ENCODE assay signal across 8 cellular contexts in genomic region chr1:71047635-71048607, GRCh38. TPM values are rescaled to one million over a fixed set of nuclear protein-coding genes. Genes with fewer than 3 reads are reported as not detected.
A peak's percentile ranks its signal among the peaks of the same experiment; 100 is the strongest.
DNase-seq lines count a peak whose midpoint lies in the region; ATAC-seq and TF ChIP-seq lines count a peak whose summit lies in the region.

TSS of gene PTGER3 (minus strand) at chr1:71047816. CDS start at chr1:71047577, 239 bp downstream.

- H3K36me3 ChIP-seq in mesendoderm (ENCODE audit: control insufficient read depth, insufficient read depth, low read length), result no peaks in the 10 kb centered on the region

- no peak within 1 kb of the TSS for H2BK5ac ChIP-seq in mesendoderm (ENCODE audit: low read length)

- no peaks in the 10 kb centered on the region for H3K79me2 ChIP-seq in mesendoderm (ENCODE audit: control insufficient read depth, insufficient read depth, low read length)

- peak within 1 kb of the TSS; percentile 86 for H3K4me2 ChIP-seq in mesendoderm (ENCODE audit: low read length)

- no peaks in the 10 kb centered on the region for H3K9me3 Mint-ChIP-seq in WTC11
- H3K9me3 Mint-ChIP-seq in stimulated activated naive B cell treated with anti-CD40 and anti-IgM and Interleukin-4, amounts not matched to agents 10 μg/mL and 1 μg/mL and 100 μg/mL, for 72 hours, result no peaks in the 10 kb centered on the region

- H3K4me3 ChIP-seq in dorsolateral prefrontal cortex (peak within 1 kb of the TSS; percentile 14 to 71 (median 51)), mesendoderm (ENCODE audit: low read length) (peak within 1 kb of the TSS; percentile 22)

- H3K27ac ChIP-seq in dorsolateral prefrontal cortex (no peak within 1 kb of the TSS), mesendoderm (ENCODE audit: low read depth, low read length) (no peak within 1 kb of the TSS)

- no peaks in the 10 kb centered on the region for H3K4me1 ChIP-seq in mesendoderm (ENCODE audit: control insufficient read depth, low read depth, low read length)

- intact Hi-C loops in dorsolateral prefrontal cortex (cut with DNase I), result loop anchor here (2.0 to 10.0 kb wide), 3 partner anchors 363 to 523 kb away; no protein-coding TSS in a partner anchor

- peak within 1 kb of the TSS; percentile 77 for H3K4me3 Mint-ChIP-seq in WTC11
- H3K4me3 Mint-ChIP-seq in stimulated activated naive B cell treated with anti-CD40 and anti-IgM and Interleukin-4, amounts not matched to agents 10 μg/mL and 1 μg/mL and 100 μg/mL, for 72 hours, result peak within 1 kb of the TSS; percentile 78 to 85

- H3K9ac ChIP-seq in mesendoderm (ENCODE audit: low read length), result peak within 1 kb of the TSS; percentile 56

- POLR2A ChIA-PET in WTC11 (lab: Charles Lee), result no interaction called here

- no peak within 1 kb of the TSS for H3K18ac ChIP-seq in mesendoderm (ENCODE audit: low read length)

- H2BK120ac ChIP-seq in mesendoderm (ENCODE audit: low read depth, low read length), result no peak within 1 kb of the TSS

- CTCF ChIA-PET in WTC11 (lab: Charles Lee), result interaction anchor here (1.0 to 1.2 kb wide), 2 partner anchors 82 to 363 kb away, joined by 3 to 5 read pairs; no protein-coding TSS in a partner anchor

- peaks cover 6 to 63% (median 27%) of the 10 kb centered on the region in 45 donors for H3K27me3 ChIP-seq in dorsolateral prefrontal cortex
- H3K27me3 ChIP-seq in mesendoderm (ENCODE audit: insufficient read depth, low read length, poor library complexity), result peaks cover 2% of the 10 kb centered on the region

- no peak within 1 kb of the TSS for H3K27ac Mint-ChIP-seq in WTC11
- H3K27ac Mint-ChIP-seq in stimulated activated naive B cell treated with anti-CD40 and anti-IgM and Interleukin-4, amounts not matched to agents 10 μg/mL and 1 μg/mL and 100 μg/mL, for 72 hours, result peak within 1 kb of the TSS; percentile 31

- DNase-seq in NCI-H2227 (lab: John Stamatoyannopoulos, UW; ENCODE audit: unreplicated experiment) (peak; percentile 61), NCI-H2227 treated with DMSO at 0.1 percent for 48 hours (lab: John Stamatoyannopoulos, UW) (no peak), KBM-7 (peak; percentile 28), WTC11 (ENCODE audit: low spot score) (peak; percentile 69), dorsolateral prefrontal cortex (peak in 2 of 10 donors; percentile 10 to 43), mesendoderm (peak; percentile 54), SKM-1 (lab: John Stamatoyannopoulos, UW; ENCODE audit: unreplicated experiment) (no peak)
- peak; percentile 2 for DNase-seq in stimulated activated naive B cell treated with anti-CD40 and anti-IgM and Interleukin-4, amounts not matched to agents 10 μg/mL and 1 μg/mL and 100 μg/mL, for 72 hours

- in situ Hi-C loops in KBM-7 (cut with MboI; ENCODE audit: low pct_unique_long_range_greater_than_20kb, low sequenced_read_pairs), result loop anchor here (25.0 kb wide), 1 partner anchor 511 kb away; no protein-coding TSS in a partner anchor

- H3K4ac ChIP-seq in mesendoderm (ENCODE audit: low read depth, low read length), result no peak within 1 kb of the TSS

- H4K8ac ChIP-seq in mesendoderm (ENCODE audit: low read depth, low read length), result no peak within 1 kb of the TSS

- TF ChIP-seq CTCF in WTC11 (IDR thresholded peaks at IDR 0.05) (no peak), dorsolateral prefrontal cortex (IDR thresholded peaks at IDR 0.05 in 54 of 56, conservative IDR thresholded peaks at IDR 0.05 in 2 of 56; ENCODE audit: low read depth in 1 of 56, partially characterized antibody in 56 of 56) (no peak)

- peak within 1 kb of the TSS; percentile 48 for H3K23ac ChIP-seq in mesendoderm (ENCODE audit: low read length)

- no peak within 1 kb of the TSS for H2AK5ac ChIP-seq in mesendoderm (ENCODE audit: low read length)

- peak; percentile 64 for ATAC-seq in WTC11
- peak; percentile 47 to 55 for ATAC-seq in stimulated activated naive B cell treated with anti-CD40 and anti-IgM and Interleukin-4, amounts not matched to agents 10 μg/mL and 1 μg/mL and 100 μg/mL, for 72 hours (replicated peaks)

- peaks cover 43% of the 10 kb centered on the region for H3K27me3 Mint-ChIP-seq in WTC11 (ENCODE audit: low read depth)
- peaks cover 36 to 46% of the 10 kb centered on the region in 2 donors for H3K27me3 Mint-ChIP-seq in stimulated activated naive B cell treated with anti-CD40 and anti-IgM and Interleukin-4, amounts not matched to agents 10 μg/mL and 1 μg/mL and 100 μg/mL, for 72 hours

- peak within 1 kb of the TSS; percentile 77 for H3K56ac ChIP-seq in mesendoderm (ENCODE audit: low read length)

- H3K4me1 Mint-ChIP-seq in WTC11, result peaks cover 9% of the 10 kb centered on the region; the same call in 1 of the 2 replicates
- peaks cover 14 to 22% of the 10 kb centered on the region in 2 donors for H3K4me1 Mint-ChIP-seq in stimulated activated naive B cell treated with anti-CD40 and anti-IgM and Interleukin-4, amounts not matched to agents 10 μg/mL and 1 μg/mL and 100 μg/mL, for 72 hours

- H3K79me1 ChIP-seq in mesendoderm (ENCODE audit: low read length), result no peaks in the 10 kb centered on the region

- H2BK15ac ChIP-seq in mesendoderm (replicated peaks; ENCODE audit: low read depth), result no peak within 1 kb of the TSS

- no CpG with 5 or more reads among the region's 56 CpGs for WGBS in mesendoderm (ENCODE audit: extremely low coverage, insufficient coverage, low lambda C conversion rate)

- H4K5ac ChIP-seq in mesendoderm (ENCODE audit: low read length), result no peak within 1 kb of the TSS

- no peaks in the 10 kb centered on the region for H3K36me3 Mint-ChIP-seq in WTC11
- H3K36me3 Mint-ChIP-seq in stimulated activated naive B cell treated with anti-CD40 and anti-IgM and Interleukin-4, amounts not matched to agents 10 μg/mL and 1 μg/mL and 100 μg/mL, for 72 hours, result peaks cover 0 to 1% of the 10 kb centered on the region in 2 donors

TF ChIP-seq in WTC11, 78 proteins besides CTCF, POLR2A, EP300 and RAD21 (continues in another document):
- no peak for TF ChIP-seq USF1 (CRISPR knock-in tag; IDR thresholded peaks at IDR 0.05)
- no peak for TF ChIP-seq NFYB (CRISPR knock-in tag; conservative IDR thresholded peaks at IDR 0.05; ENCODE audit: low read depth)
- TF ChIP-seq ATF2 (CRISPR knock-in tag; IDR thresholded peaks at IDR 0.05; ENCODE audit: borderline replicate concordance, low read depth), result no peak
- TF ChIP-seq JAZF1 (CRISPR knock-in tag; IDR thresholded peaks at IDR 0.05), result no peak
- no peak for TF ChIP-seq NFATC4 (CRISPR knock-in tag; IDR thresholded peaks at IDR 0.05)
- no peak for TF ChIP-seq MAX (CRISPR knock-in tag; IDR thresholded peaks at IDR 0.05)
- 0 out of 2 replicates have a peak, but pooled peaks have one; percentile 12 for TF ChIP-seq ARID4B (CRISPR knock-in tag; IDR thresholded peaks at IDR 0.05; ENCODE audit: borderline replicate concordance)
- TF ChIP-seq FOXK1 (CRISPR knock-in tag; IDR thresholded peaks at IDR 0.05), result no peak; the same call in 1 of the 2 replicates
- TF ChIP-seq ZNF232 (CRISPR knock-in tag; IDR thresholded peaks at IDR 0.05), result no peak; the same call in 1 of the 2 replicates

RNA-seq across cellular contexts. Expression of gene PTGER3, which starts in this region (rescaled TPM):
- total RNA-seq in WTC11 (2021) (0.46 to 0.66 TPM (median 0.50 TPM) in 3 replicates), dorsolateral prefrontal cortex (1 to 10 TPM in 86 of 120 experiments, under 1 TPM in 33, not detected in 1; 0.26 to 6.2 (median 1.6) TPM)
- 0.48 TPM for polyA plus RNA-seq in mesendoderm (2013, experiment 1 of 2)
- polyA plus RNA-seq in mesendoderm (2013, experiment 2 of 2), result 0.59 TPM

Comparison
In these comparisons a context has a peak if more than half of its experiments do, and no peak if none do; other contexts are left out.
1. DNase-seq: peak in NCI-H2227 (single experiment), KBM-7 (single experiment), mesendoderm (single experiment) and stimulated activated naive B cell treated with anti-CD40 and anti-IgM and Interleukin-4, amounts not matched to agents 10 μg/mL and 1 μg/mL and 100 μg/mL, for 72 hours (single experiment); none in NCI-H2227 treated with DMSO at 0.1 percent for 48 hours (single experiment) and SKM-1 (single experiment).
2. Peak in DNase-seq and ATAC-seq in WTC11; RNA of the gene not detected or under 1 TPM.